In genomic region chr3:71565326-71565725, GRCh38 we compare ENCODE assay signal across 17 cellular contexts. TPM values are rescaled to one million over a fixed set of nuclear protein-coding genes. Genes with fewer than 3 reads are reported as not detected.
DNase-seq lines count a peak whose midpoint lies in the region; ATAC-seq and TF ChIP-seq lines count a peak whose summit lies in the region.
"Had no signal": no experiment of that assay in that cellular context is flagged by ENCODE, and none has a peak within 500 bp of the region (broad histone marks: within the 10 kb centered on the region; RNA-seq: fewer than 3 reads in every experiment).

No MANE protein-coding gene starts in this region.

- H3K27me3 ChIP-seq in OCI-LY1 (ENCODE audit: insufficient read depth, low read length) = no peaks in the 10 kb centered on the region
- H3K27me3 ChIP-seq: BLaER1 treated with 17β-estradiol and CSF1 and Interleukin-3, amounts not matched to agents 10 nM and 100 nM had no signal

- H3K36me3 Mint-ChIP-seq in IgD-negative memory B cell (peaks cover 4% of the 10 kb centered on the region), naive B cell (peaks cover 16 to 20% of the 10 kb centered on the region in 2 donors)

- peak overlapping the region in 1 of 4 donors; percentile 59 for H3K4me3 Mint-ChIP-seq in IgD-negative memory B cell
- H3K4me3 Mint-ChIP-seq in naive B cell = peak overlapping the region in 4 of 8 donors; percentile 5 to 83 (median 70)
- H3K4me3 Mint-ChIP-seq: CD4-positive, CD25-positive, alpha-beta regulatory T cell had no signal

- peak overlapping the region in 2 of 3 donors; percentile 2 to 88 for H3K27ac Mint-ChIP-seq in IgD-negative memory B cell
- peak overlapping the region in 5 of 6 donors; percentile 32 to 91 (median 81) for H3K27ac Mint-ChIP-seq in naive B cell
- H3K27ac Mint-ChIP-seq: CD4-positive, CD25-positive, alpha-beta regulatory T cell had no signal

- peak overlapping the region; percentile 71 for H3K4me2 ChIP-seq in OCI-LY1 (ENCODE audit: low read length)

- TF ChIP-seq CTCF in OCI-LY1 (IDR thresholded peaks at IDR 0.05; ENCODE audit: low read length) = no peak

- H3K27me3 Mint-ChIP-seq in IgD-negative memory B cell (peaks cover 44% of the 10 kb centered on the region), naive B cell (no peaks in the 10 kb centered on the region)
- H3K27me3 Mint-ChIP-seq: CD4-positive, CD25-positive, alpha-beta regulatory T cell had no signal

- ATAC-seq in naive B cell (ENCODE audit: low read depth in 2 of 2) = no peak
- ATAC-seq: HCT116 had no signal

- H3K9me2 ChIP-seq in OCI-LY1 (ENCODE audit: low read depth, low read length) = no peaks in the 10 kb centered on the region

- peaks cover 15 to 31% (median 26%) of the 10 kb centered on the region in 3 donors for H3K4me1 Mint-ChIP-seq in IgD-negative memory B cell
- H3K4me1 Mint-ChIP-seq in naive B cell = peaks cover 60 to 87% (median 83%) of the 10 kb centered on the region in 3 donors

- peaks cover 44% of the 10 kb centered on the region for H3K36me3 ChIP-seq in OCI-LY1 (ENCODE audit: insufficient read depth, low read length)

- H4K20me1 ChIP-seq in OCI-LY1 (ENCODE audit: insufficient read depth, low read length) = no peaks in the 10 kb centered on the region
- H4K20me1 ChIP-seq: BLaER1 treated with 17β-estradiol and CSF1 and Interleukin-3, amounts not matched to agents 10 nM and 100 nM had no signal

- H3K9me3 Mint-ChIP-seq in IgD-negative memory B cell = no peaks in the 10 kb centered on the region
- H3K9me3 Mint-ChIP-seq in naive B cell = no peaks in the 10 kb centered on the region

- H3F3A ChIP-seq in OCI-LY1 (ENCODE audit: insufficient read depth, low read length) = no peaks in the 10 kb centered on the region

- H3K27ac ChIP-seq in OCI-LY1 (ENCODE audit: low read depth, low read length, poor library complexity, severe bottlenecking) = peak overlapping the region; percentile 99
- H3K27ac ChIP-seq: 22Rv1; BLaER1 treated with 17β-estradiol and CSF1 and Interleukin-3, amounts not matched to agents 10 nM and 100 nM; GM23248; HL-60 had no signal

- peaks cover 62% of the 10 kb centered on the region for H3K79me2 ChIP-seq in OCI-LY1 (ENCODE audit: insufficient read depth, low read length)

- peaks cover 82% of the 10 kb centered on the region for H3K4me1 ChIP-seq in OCI-LY1 (ENCODE audit: insufficient read depth, low read length, severe bottlenecking)

- peak overlapping the region; percentile 49 for H3K4me3 ChIP-seq in OCI-LY1 (ENCODE audit: low read depth, low read length, poor library complexity, severe bottlenecking)
- H3K4me3 ChIP-seq: BLaER1 treated with 17β-estradiol and CSF1 and Interleukin-3, amounts not matched to agents 10 nM and 100 nM; GM23248 had no signal

- H2AFZ ChIP-seq in OCI-LY1 (ENCODE audit: low read length) = no peak overlapping the region
- H2AFZ ChIP-seq: GM23248 had no signal

- peaks cover 2% of the 10 kb centered on the region; the same call in 1 of the 2 replicates for H3K9me3 ChIP-seq in OCI-LY1 (ENCODE audit: low read length)

- DNase-seq in DMS 273 (lab: John Stamatoyannopoulos, UW; ENCODE audit: unreplicated experiment) = peak; percentile 58
- DNase-seq in DMS 273 treated with DMSO at 0.1 percent for 48 hours (lab: John Stamatoyannopoulos, UW) = no peak
- no peak for DNase-seq in naive B cell
- DNase-seq in stimulated activated CD4-positive, alpha-beta T cell treated with anti-CD3 and anti-CD28 coated beads, Interleukin-12 subunit alpha, Interleukin-12 subunit beta, amount 100 ng/mL, for 4 hours = no peak
- DNase-seq in RPMI8226 = no peak
- no peak for DNase-seq in mucosa of gallbladder (ENCODE audit: low spot score)
- DNase-seq: AML-193; CD4-positive, CD25-positive, alpha-beta regulatory T cell; DMS79; EL; GM23248 had no signal

- H3K9ac ChIP-seq in OCI-LY1 (ENCODE audit: low read length) = peak overlapping the region; percentile 87
- H3K9ac ChIP-seq: BLaER1 treated with 17β-estradiol and CSF1 and Interleukin-3, amounts not matched to agents 10 nM and 100 nM; GM23248 had no signal

RNA-seq across cellular contexts. Expression of gene FOXP1, which starts 18.2 kb away (rescaled TPM):
- polyA plus RNA-seq in IgD-negative memory B cell (277 TPM), naive B cell (ENCODE audit: low read depth in 6 of 6) (100 to 1,000 TPM; 441 to 620 (median 523) TPM)
- total RNA-seq in mucosa of gallbladder = 128 TPM
